ENCODE assay signal across 22 cellular contexts in genomic region chr11:6268811-6269210, GRCh38. TPM values are rescaled to one million over a fixed set of nuclear protein-coding genes. Genes with fewer than 3 reads are reported as not detected.
"Had no signal": no experiment of that assay in that cellular context is flagged by ENCODE, and none has a peak within 500 bp of the region (broad histone marks: within the 10 kb centered on the region; RNA-seq: fewer than 3 reads in every experiment).

No MANE protein-coding gene starts in this region.

- H3K27me3 ChIP-seq: colonic mucosa, testis, upper lobe of left lung had no signal

- H3K36me3 ChIP-seq: colonic mucosa, esophagus squamous epithelium, upper lobe of left lung had no signal

- H3K4me3 ChIP-seq: colonic mucosa, esophagus squamous epithelium, lung, stomach, upper lobe of left lung had no signal

- FAIRE-seq: keratinocyte had no signal

- DNase-seq: activated CD4-positive, alpha-beta T cell treated with anti-CD3 and anti-CD28 coated beads for 36 hours; activated CD4-positive, alpha-beta T cell treated with anti-CD3 and anti-CD28 coated beads, Interleukin-2, amount 50 U/mL, for 48 hours; amniotic stem cell; central memory CD4-positive, alpha-beta T cell; colonic mucosa; esophagus squamous epithelium; foreskin fibroblast; occipital lobe; stomach; SW 1271; testis; upper lobe of left lung had no signal

- H3K9me3 ChIP-seq: colonic mucosa, esophagus squamous epithelium, stomach, testis, upper lobe of left lung had no signal

- H3K27ac ChIP-seq: colonic mucosa, esophagus squamous epithelium, stomach, testis, upper lobe of left lung had no signal

- H3K4me1 ChIP-seq: colonic mucosa, esophagus squamous epithelium, stomach, upper lobe of left lung had no signal

RNA-seq across cellular contexts. Expression of gene CCKBR, which starts 9.2 kb away (rescaled TPM):
- total RNA-seq: activated CD4-positive, alpha-beta T cell treated with anti-CD3 and anti-CD28 coated beads for 36 hours; activated T-helper 1 cell treated with anti-CD3 and anti-CD28 coated beads, Interleukin-12 subunit alpha, Interleukin-12 subunit beta, Interleukin-2, Interleukin-4 antibody, amounts not matched to agents 30 ng/mL and 10 ng/mL and 1 ng/mL, durations not matched to agents 14 hours and 24 hours and 36 hours; colonic mucosa; left lobe of liver; lung; mononuclear cell; posterior vena cava; SK-MEL-5; skeletal muscle tissue; T-helper 2 cell treated with Interferon-gamma antibody and Interleukin-4, amounts not matched to agents 100 ng/mL and 5 ng/mL, for 36 hours; upper lobe of left lung had no signal
- polyA plus RNA-seq: keratinocyte, lung had no signal

RNA-seq across cellular contexts. Expression of gene CNGA4, which starts 29.9 kb away (rescaled TPM):
- total RNA-seq: left lobe of liver, posterior vena cava, SK-MEL-5, skeletal muscle tissue, stomach had no signal
- polyA plus RNA-seq: neural cell had no signal

RNA-seq across cellular contexts. Expression of gene CAVIN3, which starts 51.5 kb away (rescaled TPM):
- polyA plus RNA-seq: neural cell had no signal
